24 cellular contexts compared by ENCODE assay signal in genomic region chr10:287029-287428, GRCh38.
"Had no signal": no experiment of that assay in that cellular context is flagged by ENCODE, and none has a peak within 500 bp of the region (broad histone marks: within the 10 kb centered on the region; RNA-seq: fewer than 3 reads in every experiment).

No MANE protein-coding gene starts in this region.

- DNase-seq: activated CD8-positive, alpha-beta memory T cell treated with anti-CD3 and anti-CD28 coated beads, Interleukin-2, amount 50 U/mL, for 48 hours; activated naive CD4-positive, alpha-beta T cell; activated T-cell treated with anti-CD3 and anti-CD28 coated beads, Interleukin-2, amount 50 U/mL, for 4 hours; body of pancreas; effector CD4-positive, alpha-beta T cell; erythroblast; glutamatergic neuron; immature natural killer cell; kidney glomerular epithelial cell; left ventricle myocardium inferior; midbrain; natural killer cell; stimulated activated CD4-positive, alpha-beta T cell treated with anti-CD3 and anti-CD28 coated beads, Interleukin-4, amount 100 ng/mL, for 24 hours; stimulated activated naive CD4-positive, alpha-beta T cell treated with Interleukin-2 at 50 U/mL for 16 hours; T-helper 9 cell had no signal

- H3K9me3 ChIP-seq: body of pancreas, left ventricle myocardium inferior, ovary, prostate gland, thoracic aorta had no signal

- H3K27ac ChIP-seq: body of pancreas, cardiac muscle cell, hepatocyte, left ventricle myocardium inferior, ovary, prostate gland had no signal

- H3K4me1 ChIP-seq: body of pancreas, prostate gland had no signal

- H3K27ac Mint-ChIP-seq: activated naive CD8-positive, alpha-beta T cell; activated T-helper 2 cell treated with anti-CD3 and anti-CD28 coated beads, Interferon-gamma antibody, Interleukin-2, Interleukin-4, amounts not matched to agents 10 μg/mL and 5 μg/mL and 100 μg/mL, durations not matched to agents 14 hours and 24 hours and 36 hours; dendritic cell treated with granulocyte-macrophage colony-stimulating factor and Interleukin-4, amounts not matched to agents 40 ng/mL and 50 ng/mL, for 4 days; immature natural killer cell; natural killer cell; type B pancreatic cell had no signal

- ATAC-seq: activated T-cell treated with anti-CD3 and anti-CD28 coated beads, Interleukin-2, amount 50 U/mL, for 4 hours; body of pancreas; natural killer cell had no signal

- H3K36me3 ChIP-seq: cardiac muscle cell, ovary, prostate gland had no signal

- H3K4me3 ChIP-seq: body of pancreas, cardiac muscle cell, hepatocyte, left ventricle myocardium inferior, ovary, prostate gland, thoracic aorta had no signal

- H3K9me3 Mint-ChIP-seq: activated T-cell treated with anti-CD3 and anti-CD28 coated beads, Interleukin-2, amount 50 U/mL, for 4 hours; dendritic cell treated with granulocyte-macrophage colony-stimulating factor and Interleukin-4, amounts not matched to agents 40 ng/mL and 50 ng/mL, for 4 days; immature natural killer cell; natural killer cell; type B pancreatic cell had no signal

- H3K36me3 Mint-ChIP-seq: activated naive CD8-positive, alpha-beta T cell; natural killer cell had no signal

- H3K4me3 Mint-ChIP-seq: activated naive CD8-positive, alpha-beta T cell; activated T-cell treated with anti-CD3 and anti-CD28 coated beads, Interleukin-2, amount 50 U/mL, for 4 hours; dendritic cell treated with granulocyte-macrophage colony-stimulating factor and Interleukin-4, amounts not matched to agents 40 ng/mL and 50 ng/mL, for 4 days; immature natural killer cell; natural killer cell; type B pancreatic cell had no signal

- H3K27me3 Mint-ChIP-seq: activated naive CD8-positive, alpha-beta T cell; dendritic cell treated with granulocyte-macrophage colony-stimulating factor and Interleukin-4, amounts not matched to agents 40 ng/mL and 50 ng/mL, for 4 days; type B pancreatic cell had no signal

- H3K27me3 ChIP-seq: body of pancreas, cardiac muscle cell, hepatocyte, ovary had no signal
